ENCODE assay signal across 8 cellular contexts in the genomic region with DNA sequence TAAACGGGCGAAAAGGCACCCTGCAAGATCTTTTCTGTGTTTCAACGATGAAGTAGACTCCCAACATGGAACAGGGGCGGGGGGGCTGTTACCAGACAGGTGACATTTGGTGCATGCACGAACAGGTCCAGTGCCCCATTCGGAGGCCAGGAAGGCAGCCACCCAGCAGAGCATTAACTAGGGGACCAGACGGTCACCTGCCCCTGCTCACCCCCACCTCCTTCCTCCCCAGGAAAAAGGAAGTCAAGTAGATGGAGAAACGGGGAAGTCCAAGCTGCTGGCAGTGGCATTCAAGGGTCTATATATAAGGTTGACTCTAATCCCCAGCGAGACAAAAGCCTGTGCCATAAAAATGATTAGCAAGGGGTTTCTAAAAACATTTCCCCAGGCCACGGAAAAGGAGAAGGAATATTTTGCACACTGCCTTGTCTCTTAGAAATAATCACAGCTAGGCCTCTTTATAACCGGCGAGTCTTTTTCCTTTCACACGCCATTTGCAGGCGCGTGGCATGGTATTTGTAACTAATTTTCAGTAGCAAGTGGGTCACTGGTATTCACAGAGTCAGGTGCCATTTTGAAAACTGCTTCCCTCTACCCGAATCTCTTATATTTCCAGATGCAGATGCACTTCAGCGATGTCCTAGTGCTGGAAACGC. TPM values are rescaled to one million over a fixed set of nuclear protein-coding genes. Genes with fewer than 3 reads are reported as not detected.
A peak's percentile ranks its signal among the peaks of the same experiment; 100 is the strongest.
DNase-seq lines count a peak whose midpoint lies in the region; ATAC-seq and TF ChIP-seq lines count a peak whose summit lies in the region.

No MANE protein-coding gene starts in this region.

- peaks cover 19% of the 10 kb centered on the region for H3F3A ChIP-seq in MM.1S (ENCODE audit: insufficient read depth, low read length)

- H3K79me2 ChIP-seq in MM.1S (ENCODE audit: low read length) = peaks cover 14% of the 10 kb centered on the region
- H3K79me2 ChIP-seq in hepatocyte = peaks cover 47% of the 10 kb centered on the region

- H3K9me3 ChIP-seq in MM.1S (replicated peaks; ENCODE audit: insufficient read depth, low read length) (no peaks in the 10 kb centered on the region), hepatocyte (ENCODE audit: low read depth) (no peaks in the 10 kb centered on the region)

- no peaks in the 10 kb centered on the region for H3K9me3 Mint-ChIP-seq in stimulated activated naive CD8-positive, alpha-beta T cell treated with anti-CD3 and anti-CD28 coated beads, Interleukin-15, Interleukin-2, amounts not matched to agents 100 ng/mL and 50 ng/mL, for 24 hours

- H3K36me3 ChIP-seq in MM.1S (replicated peaks; ENCODE audit: insufficient read depth, low read length) (no peaks in the 10 kb centered on the region), hepatocyte (replicated peaks; ENCODE audit: insufficient read depth, low read depth) (no peaks in the 10 kb centered on the region)

- H2AFZ ChIP-seq in MM.1S (ENCODE audit: low read length) = no peak overlapping the region
- peak overlapping the region; percentile 24 for H2AFZ ChIP-seq in hepatocyte

- peaks cover 48% of the 10 kb centered on the region for H3K4me1 Mint-ChIP-seq in stimulated activated naive CD8-positive, alpha-beta T cell treated with anti-CD3 and anti-CD28 coated beads, Interleukin-15, Interleukin-2, amounts not matched to agents 100 ng/mL and 50 ng/mL, for 24 hours (ENCODE audit: low read depth)

- H3K4me3 Mint-ChIP-seq in stimulated activated naive CD8-positive, alpha-beta T cell treated with anti-CD3 and anti-CD28 coated beads, Interleukin-15, Interleukin-2, amounts not matched to agents 100 ng/mL and 50 ng/mL, for 24 hours = peak overlapping the region; percentile 94

- H3K27me3 ChIP-seq in MM.1S (replicated peaks; ENCODE audit: insufficient read depth, low read length) (no peaks in the 10 kb centered on the region), hepatocyte (no peaks in the 10 kb centered on the region)

- 87% methylated on average over 18 of the region's 18 CpGs for whole genome bisulfite sequencing in hepatocyte (ENCODE audit: low lambda C conversion rate, missing lambda C conversion rate)

- TF ChIP-seq CTCF in MM.1S (IDR thresholded peaks at IDR 0.05; ENCODE audit: low read length) (no peak), hepatocyte (IDR thresholded peaks at IDR 0.05; ENCODE audit: poor library complexity) (no peak)

- H4K20me1 ChIP-seq in MM.1S (ENCODE audit: insufficient read depth, low read length) (no peaks in the 10 kb centered on the region), hepatocyte (ENCODE audit: insufficient read depth, poor library complexity, severe bottlenecking) (peaks cover 9% of the 10 kb centered on the region)

- DNase-seq in C1 segment of cervical spinal cord (lab: John Stamatoyannopoulos, UW) (peak in 9 of 14 donors; percentile 1 to 37 (median 27)), MM.1S (no peak), hepatocyte (ENCODE audit: low spot score) (no peak), OCI-M2 (lab: John Stamatoyannopoulos, UW; ENCODE audit: unreplicated experiment) (no peak), NCI-H2107 (lab: John Stamatoyannopoulos, UW) (no peak)
- DNase-seq in activated T-cell treated with anti-CD3 and anti-CD28 coated beads, Interleukin-2, amount 50 U/mL, for 48 hours = peak; percentile 61 to 66

- no peak for ATAC-seq in HG03457 (IDR thresholded peaks at IDR 0.05; ENCODE audit: unreplicated experiment)

- 0 out of 2 replicates have a peak, but pooled peaks cover 10% of the 10 kb centered on the region for H3K4me1 ChIP-seq in MM.1S (ENCODE audit: low read length)
- H3K4me1 ChIP-seq in hepatocyte (ENCODE audit: insufficient read depth) = peaks cover 23% of the 10 kb centered on the region

- peak overlapping the region; percentile 57; the same call in 1 of the 2 replicates for H3K4me2 ChIP-seq in MM.1S (ENCODE audit: low read depth, low read length)
- peak overlapping the region; percentile 81 for H3K4me2 ChIP-seq in hepatocyte

- peak overlapping the region; percentile 94 for H3K27ac Mint-ChIP-seq in stimulated activated naive CD8-positive, alpha-beta T cell treated with anti-CD3 and anti-CD28 coated beads, Interleukin-15, Interleukin-2, amounts not matched to agents 100 ng/mL and 50 ng/mL, for 24 hours

- peaks cover 38% of the 10 kb centered on the region for H3K36me3 Mint-ChIP-seq in stimulated activated naive CD8-positive, alpha-beta T cell treated with anti-CD3 and anti-CD28 coated beads, Interleukin-15, Interleukin-2, amounts not matched to agents 100 ng/mL and 50 ng/mL, for 24 hours (ENCODE audit: low read depth)

- H3K4me3 ChIP-seq in MM.1S (ENCODE audit: low read length) = 0 out of 2 replicates have a peak overlapping the region, but pooled peaks have one; percentile 96
- no peak overlapping the region for H3K4me3 ChIP-seq in hepatocyte

- H3K27me3 Mint-ChIP-seq in stimulated activated naive CD8-positive, alpha-beta T cell treated with anti-CD3 and anti-CD28 coated beads, Interleukin-15, Interleukin-2, amounts not matched to agents 100 ng/mL and 50 ng/mL, for 24 hours = no peaks in the 10 kb centered on the region

- H3K9me2 ChIP-seq in MM.1S (replicated peaks; ENCODE audit: insufficient read depth, low read length) (no peaks in the 10 kb centered on the region), hepatocyte (replicated peaks; ENCODE audit: insufficient read depth) (no peaks in the 10 kb centered on the region)

- H3K27ac ChIP-seq in MM.1S (ENCODE audit: low read length) (peak overlapping the region; percentile 73; the same call in 1 of the 2 replicates), hepatocyte (peak overlapping the region; percentile 99)

- H3K9ac ChIP-seq in MM.1S (ENCODE audit: low read length) = peak overlapping the region; percentile 45; the same call in 1 of the 2 replicates

RNA-seq across cellular contexts. Expression of gene TMSB4X, which starts 1.2 kb away (rescaled TPM):
- 6,141 and 6,242 TPM in 2 replicates for total RNA-seq in hepatocyte
- 9,038 and 9,758 TPM in 2 replicates for polyA plus RNA-seq in hepatocyte

Comparison
In these comparisons a context has a peak if more than half of its experiments do, and no peak if none do; other contexts are left out.
1. DNase-seq: peak in C1 segment of cervical spinal cord (9 of 14) and activated T-cell treated with anti-CD3 and anti-CD28 coated beads, Interleukin-2, amount 50 U/mL, for 48 hours (2 of 2); none in MM.1S (single experiment), hepatocyte (single experiment), OCI-M2 (single experiment) and NCI-H2107 (single experiment).